21 cellular contexts compared by ENCODE assay signal in the genomic region with DNA sequence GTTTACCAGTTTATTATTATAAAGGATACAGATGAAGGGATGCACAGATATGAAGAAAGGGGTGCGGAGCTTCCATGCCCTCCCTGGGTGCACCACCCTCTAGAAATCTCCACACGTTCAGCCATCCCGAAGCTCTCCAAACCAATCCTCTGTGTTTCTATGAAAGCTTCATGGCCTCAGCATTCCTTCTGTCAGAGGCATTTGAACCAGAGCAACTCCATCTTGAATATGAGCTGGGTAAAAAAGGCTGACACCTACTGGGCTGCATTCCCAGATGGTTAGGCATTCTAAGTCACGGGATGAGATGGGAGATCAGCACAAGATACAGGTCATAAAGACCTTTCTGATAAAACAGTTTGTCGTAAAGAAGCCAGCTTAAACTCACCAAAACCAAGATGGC. TPM values are rescaled to one million over a fixed set of nuclear protein-coding genes. Genes with fewer than 3 reads are reported as not detected.
A peak's percentile ranks its signal among the peaks of the same experiment; 100 is the strongest.
DNase-seq lines count a peak whose midpoint lies in the region; ATAC-seq, FAIRE-seq and TF ChIP-seq lines count a peak whose summit lies in the region.
"Had no signal": no experiment of that assay in that cellular context is flagged by ENCODE, and none has a peak within 500 bp of the region (broad histone marks: within the 10 kb centered on the region; RNA-seq: fewer than 3 reads in every experiment).

No MANE protein-coding gene starts in this region.

- H3K27ac ChIP-seq in IMR-90 (ENCODE audit: insufficient read depth, low read length) (no peak overlapping the region), K562 (ENCODE audit: extremely low read depth, low read depth, low read length) (no peak overlapping the region), neuronal stem cell (replicated peaks; ENCODE audit: low read length) (no peak overlapping the region)
- H3K27ac ChIP-seq: C4-2B, GM23248, HL-60 had no signal

- H3K27me3 ChIP-seq in IMR-90 (ENCODE audit: control insufficient read depth, insufficient read depth, low read length) = no peaks in the 10 kb centered on the region
- no peaks in the 10 kb centered on the region for H3K27me3 ChIP-seq in K562 (ENCODE audit: control insufficient read depth in 2 of 2, insufficient read depth in 2 of 2, low read length in 2 of 2)
- no peaks in the 10 kb centered on the region for H3K27me3 ChIP-seq in neuronal stem cell (ENCODE audit: control insufficient read depth in 3 of 3, insufficient read depth in 3 of 3, low read depth in 1 of 3, low read length in 3 of 3)

- no CpG with 5 or more reads among the region's 5 CpGs for WGBS in IMR-90 (ENCODE audit: extremely low coverage in 2 of 2, insufficient read length in 1 of 2), 2 experiments
- WGBS in K562 (ENCODE audit: insufficient coverage, low coverage, missing lambda C conversion rate) = 33% methylated on average over 5 of the region's 5 CpGs
- no CpG with 5 or more reads among the region's 5 CpGs for WGBS in neuronal stem cell (ENCODE audit: extremely low coverage in 2 of 2, insufficient read length in 2 of 2, insufficient replicate concordance in 1 of 2), 2 donors

- TF ChIP-seq CTCF in CD14-positive monocyte (IDR thresholded peaks at IDR 0.05) = no peak
- TF ChIP-seq CTCF in IMR-90 (conservative IDR thresholded peaks at IDR 0.05; ENCODE audit: low read depth, low read length) = no peak
- TF ChIP-seq CTCF in K562 (IDR thresholded peaks at IDR 0.05 in 2 of 3, conservative IDR thresholded peaks at IDR 0.05 in 1 of 3; ENCODE audit: insufficient read depth in 2 of 3, low read depth in 1 of 3, low read length in 3 of 3) = no peak

- TF ChIP-seq RAD21 in IMR-90 (IDR thresholded peaks at IDR 0.05; ENCODE audit: low read length) (no peak), K562 (CRISPR knock-in tag; conservative IDR thresholded peaks at IDR 0.05 in 1 of 2, IDR thresholded peaks at IDR 0.05 in 1 of 2) (no peak)

- BruUV-seq in IMR-90 (replicated peaks; lab: Mats Ljungman, UMichigan) = no TSS peak
- BruUV-seq in K562 (replicated peaks; lab: Mats Ljungman, UMichigan) = no TSS peak

- TF ChIP-seq EP300 in K562 (IDR thresholded peaks at IDR 0.05; ENCODE audit: low read length) = no peak

- H2BK12ac ChIP-seq in neuronal stem cell (ENCODE audit: low read length) = no peak overlapping the region

- peaks cover 6 to 30% (median 21%) of the 10 kb centered on the region in 7 donors for H3K9me3 Mint-ChIP-seq in CD14-positive monocyte

- H3K27me3 Mint-ChIP-seq in CD14-positive monocyte (ENCODE audit: low read depth in 3 of 3) = peaks cover 0 to 2% (median 0%) of the 10 kb centered on the region in 3 donors
- H3K27me3 Mint-ChIP-seq: IgD-negative memory B cell had no signal

- H4K91ac ChIP-seq in IMR-90 (ENCODE audit: insufficient read depth, low read depth, low read length) = no peak overlapping the region
- H4K91ac ChIP-seq in neuronal stem cell (ENCODE audit: low read depth, low read length, poor library complexity) = no peak overlapping the region

- peak overlapping the region; percentile 52 for H2AK9ac ChIP-seq in IMR-90 (replicated peaks; ENCODE audit: low read depth, low read length, poor library complexity)

- no peak for FAIRE-seq in K562 (lab: Jason Lieb, UNC)
- FAIRE-seq: G401.6, GM12891 had no signal

- H3K36me3 ChIP-seq in IMR-90 (ENCODE audit: control insufficient read depth, insufficient read depth, low read length) (no peaks in the 10 kb centered on the region), K562 (ENCODE audit: control insufficient read depth, insufficient read depth, low read length) (no peaks in the 10 kb centered on the region), neuronal stem cell (replicated peaks in 1 of 2; ENCODE audit: control insufficient read depth in 2 of 2, insufficient read depth in 2 of 2, low read length in 2 of 2) (no peaks in the 10 kb centered on the region)
- H3K36me3 ChIP-seq: HAP-1 had no signal

- peaks cover 5% of the 10 kb centered on the region for H3K4me1 Mint-ChIP-seq in CD14-positive monocyte
- H3K4me1 Mint-ChIP-seq: CD4-positive, alpha-beta memory T cell had no signal

- H3K18ac ChIP-seq in IMR-90 (ENCODE audit: low read depth, low read length) (no peak overlapping the region), neuronal stem cell (ENCODE audit: low read length) (no peak overlapping the region)

- in situ Hi-C loops in IMR-90 (cut with MboI; ENCODE audit: low sequenced_read_pairs) = no loop called here
- in situ Hi-C loops in K562 (cut with MboI) = no loop called here

- H3K23ac ChIP-seq in IMR-90 (ENCODE audit: low read depth, low read length) = no peak overlapping the region; the same call in 1 of the 2 replicates
- no peak overlapping the region for H3K23ac ChIP-seq in neuronal stem cell (ENCODE audit: low read depth, low read length, poor library complexity)

- no peak overlapping the region for H4K8ac ChIP-seq in IMR-90 (ENCODE audit: low read depth in 2 of 2, low read length in 2 of 2)
- no peak overlapping the region for H4K8ac ChIP-seq in neuronal stem cell (ENCODE audit: low read depth, low read length)

- ATAC-seq in IMR-90 (ENCODE audit: low read depth) = no peak
- no peak for ATAC-seq in K562

- H2BK120ac ChIP-seq in IMR-90 (ENCODE audit: low read depth, low read length) = no peak overlapping the region
- no peak overlapping the region for H2BK120ac ChIP-seq in neuronal stem cell (ENCODE audit: low read depth, low read length)

- no peaks in the 10 kb centered on the region for H4K20me1 ChIP-seq in IMR-90 (ENCODE audit: insufficient read depth, low read length)
- H4K20me1 ChIP-seq in K562 (replicated peaks; ENCODE audit: control insufficient read depth, insufficient read depth, low read length) = no peaks in the 10 kb centered on the region

- H2AFZ ChIP-seq in IMR-90 (replicated peaks; ENCODE audit: low read length, poor library complexity) (no peak overlapping the region), K562 (ENCODE audit: low read depth, low read length) (peak overlapping the region; percentile 86; the same call in 1 of the 2 replicates), neuronal stem cell (ENCODE audit: low read length) (peak overlapping the region; percentile 5)
- H2AFZ ChIP-seq: GM23248 had no signal

- H2BK20ac ChIP-seq in IMR-90 (ENCODE audit: low read depth, low read length) = no peak overlapping the region

- peaks cover 2 to 3% of the 10 kb centered on the region in 2 donors for H3K36me3 Mint-ChIP-seq in CD14-positive monocyte
- H3K36me3 Mint-ChIP-seq: CD4-positive, alpha-beta memory T cell had no signal

- no peaks in the 10 kb centered on the region; the same call in 1 of the 2 replicates for H3K9me1 ChIP-seq in IMR-90 (ENCODE audit: insufficient read depth, low read length)
- no peaks in the 10 kb centered on the region for H3K9me1 ChIP-seq in K562 (ENCODE audit: control insufficient read depth, insufficient read depth, low read length)

- H2BK15ac ChIP-seq in IMR-90 (ENCODE audit: low read depth, low read length) (no peak overlapping the region), neuronal stem cell (ENCODE audit: low read length) (no peak overlapping the region)

- H2AK5ac ChIP-seq in IMR-90 (ENCODE audit: low read depth, low read length) (no peak overlapping the region), neuronal stem cell (ENCODE audit: low read depth, low read length) (no peak overlapping the region)

- intact Hi-C loops in CD14-positive monocyte (cut with micrococcal nuclease) (no loop called here), IMR-90 (cut with micrococcal nuclease) (no loop called here), K562 (cut with micrococcal nuclease) (no loop called here)

- H4K5ac ChIP-seq in IMR-90 (ENCODE audit: low read depth, low read length) = no peak overlapping the region

- no peaks in the 10 kb centered on the region for H3K79me2 ChIP-seq in K562 (ENCODE audit: control insufficient read depth, insufficient read depth, low read length)

- dilution Hi-C loops in IMR-90 (cut with HindIII; ENCODE audit: low sequenced_read_pairs, unreplicated experiment) = no loop called here

- no peak overlapping the region for H3K14ac ChIP-seq in IMR-90 (replicated peaks; ENCODE audit: low read depth, low read length)
- no peak overlapping the region for H3K14ac ChIP-seq in neuronal stem cell (ENCODE audit: low read length)

- H3K4me3 Mint-ChIP-seq in CD14-positive monocyte = no peak overlapping the region
- H3K4me3 Mint-ChIP-seq: CD4-positive, alpha-beta memory T cell had no signal

- no peak for TF ChIP-seq POLR2A in IMR-90 (IDR thresholded peaks at IDR 0.05; ENCODE audit: low read depth, low read length)
- no peak for TF ChIP-seq POLR2A in K562 (conservative IDR thresholded peaks at IDR 0.05)

- H3K9ac ChIP-seq in IMR-90 (ENCODE audit: low read depth, low read length) = no peak overlapping the region
- no peak overlapping the region for H3K9ac ChIP-seq in K562 (ENCODE audit: insufficient read depth in 1 of 2, low read depth in 2 of 2, low read length in 2 of 2)
- H3K9ac ChIP-seq in neuronal stem cell (ENCODE audit: low read depth, low read length, poor library complexity) = no peak overlapping the region
- H3K9ac ChIP-seq: GM23248 had no signal

- peaks cover 4% of the 10 kb centered on the region for H3K9me3 ChIP-seq in IMR-90 (ENCODE audit: control insufficient read depth, insufficient read depth, low read length)
- H3K9me3 ChIP-seq in K562 (replicated peaks; ENCODE audit: control insufficient read depth, insufficient read depth, low read depth, low read length) = no peaks in the 10 kb centered on the region
- peaks cover 0 to 1% of the 10 kb centered on the region in 2 donors for H3K9me3 ChIP-seq in neuronal stem cell (replicated peaks in 1 of 2; ENCODE audit: control insufficient read depth in 2 of 2, insufficient read depth in 1 of 2, low read depth in 1 of 2, low read length in 2 of 2)

- CTCF ChIA-PET in IMR-90 (lab: Yijun Ruan, JAX) (no interaction called here), K562 (lab: Yijun Ruan, JAX; ENCODE audit: low intra/inter-chr PET ratio) (no interaction called here)

- H3K56ac ChIP-seq in IMR-90 (ENCODE audit: extremely low read depth, insufficient read depth, low read length) = no peak overlapping the region

- POLR2A ChIA-PET in IMR-90 (lab: Charles Lee; ENCODE audit: unreplicated experiment) = no interaction called here
- POLR2A ChIA-PET in K562 (lab: Yijun Ruan, JAX) = interaction anchor here (1.4 kb wide), 1 partner anchor 41 kb away, joined by 4 read pairs; no protein-coding TSS in a partner anchor

- H2BK5ac ChIP-seq in IMR-90 (ENCODE audit: low read depth, low read length, poor library complexity, severe bottlenecking) = no peak overlapping the region
- H2BK5ac ChIP-seq in neuronal stem cell (ENCODE audit: low read length) = no peak overlapping the region

- H3K4me2 ChIP-seq in IMR-90 (ENCODE audit: low read depth, low read length) = no peak overlapping the region
- no peak overlapping the region for H3K4me2 ChIP-seq in K562 (ENCODE audit: insufficient read depth, low read length)
- no peak overlapping the region for H3K4me2 ChIP-seq in neuronal stem cell (ENCODE audit: insufficient read depth, low read length, poor library complexity, severe bottlenecking)

- DNase-seq in CD14-positive monocyte (ENCODE audit: low spot score) (no peak), IMR-90 (no peak), K562 (ENCODE audit: extremely low read depth in 1 of 4, low spot score in 3 of 4) (no peak), neuronal stem cell (ENCODE audit: low spot score) (no peak), hepatic stellate cell (ENCODE audit: low spot score) (no peak), NCI-H2171 (lab: John Stamatoyannopoulos, UW) (no peak), NCI-H226 (no peak)
- DNase-seq in NK-92 treated with Interleukin-12 subunit alpha and Interleukin-12 subunit beta, amount 100 ng/mL, for 24 hours (lab: John Stamatoyannopoulos, UW) = no peak
- DNase-seq: ACHN; Calu3; CD4-positive, alpha-beta memory T cell; DMS53; DND-41; GM23248; KG1 had no signal

- H3K4ac ChIP-seq in IMR-90 (ENCODE audit: low read depth, low read length) (no peak overlapping the region), neuronal stem cell (ENCODE audit: low read length) (no peak overlapping the region)

- H3K79me1 ChIP-seq in IMR-90 (ENCODE audit: low read depth in 1 of 2, low read length in 2 of 2) (no peaks in the 10 kb centered on the region), neuronal stem cell (ENCODE audit: low read depth, low read length) (no peaks in the 10 kb centered on the region)

- H3K4me3 ChIP-seq in IMR-90 (ENCODE audit: insufficient read depth, low read depth, low read length) (no peak overlapping the region), K562 (no peak overlapping the region), neuronal stem cell (ENCODE audit: low read length in 2 of 2) (no peak overlapping the region)
- H3K4me3 ChIP-seq: GM23248, HAP-1 had no signal

- no peaks in the 10 kb centered on the region for H3K4me1 ChIP-seq in IMR-90 (ENCODE audit: control insufficient read depth, insufficient read depth, low read length)
- peaks cover 0 to 4% of the 10 kb centered on the region in 2 experiments; a peak in 3 of 5 replicates for H3K4me1 ChIP-seq in K562 (replicated peaks in 1 of 2; ENCODE audit: control insufficient read depth in 2 of 2, insufficient read depth in 2 of 2, low read length in 2 of 2)
- no peaks in the 10 kb centered on the region for H3K4me1 ChIP-seq in neuronal stem cell (ENCODE audit: control insufficient read depth in 2 of 2, insufficient read depth in 1 of 2, low read depth in 1 of 2, low read length in 2 of 2)

- peak overlapping the region in 4 of 7 donors; percentile 16 to 46 (median 30) for H3K27ac Mint-ChIP-seq in CD14-positive monocyte
- H3K27ac Mint-ChIP-seq: IgD-negative memory B cell had no signal

RNA-seq across cellular contexts. Expression of a gene that starts 24.1 kb away (rescaled TPM):
- 10 to 100 TPM; 46.8 to 78.9 TPM for polyA plus RNA-seq in CD14-positive monocyte
- 10.8 and 15.6 TPM in 2 replicates for total RNA-seq in IMR-90 (2012; rRNA removed)
- polyA plus RNA-seq in IMR-90 (2012; rRNA removed) = 7.3 and 9.5 TPM in 2 replicates
- 1.3 and 1.7 TPM in 2 replicates for polyA plus RNA-seq in IMR-90 (2012; cell fraction: cytosol; rRNA removed)
- polyA plus RNA-seq in IMR-90 (2012; cell fraction: nucleus; rRNA removed; ENCODE audit: low replicate concordance) = 4.9 and 39.2 TPM in 2 replicates
- 34.0 and 115 TPM in 2 replicates for total RNA-seq in K562 (2011; cell fraction: chromatin; rRNA removed; ENCODE audit: low replicate concordance)
- total RNA-seq in K562 (2011; cell fraction: nucleolus; rRNA removed) = 12.7 and 17.1 TPM in 2 replicates
- total RNA-seq in K562 (2011; cell fraction: nucleoplasm; rRNA removed) = 35.8 and 53.4 TPM in 2 replicates
- 5.8 and 8.5 TPM in 2 replicates for total RNA-seq in K562 (2014; rRNA removed)
- total RNA-seq in K562 (2014; rRNA removed; fragmentation: Illumina TruSeq; extraction: Trizol) = 14.7 and 16.0 TPM in 2 replicates
- total RNA-seq in K562 (2015; rRNA removed; fragmentation: Illumina TruSeq; extraction: Trizol) = 7.4 and 8.6 TPM in 2 replicates
- 12.4 and 14.9 TPM in 2 replicates for total RNA-seq in K562 (2021)
- 19.2 and 23.0 TPM in 2 replicates for polyA plus RNA-seq in K562 (2011; rRNA removed)
- 3.2 and 10.2 TPM in 2 replicates for polyA plus RNA-seq in K562 (2011; cell fraction: cytosol; rRNA removed)
- 32.5 and 69.6 TPM in 2 replicates for polyA plus RNA-seq in K562 (2011; cell fraction: nucleus; rRNA removed)
- 6.4 and 11.6 TPM in 2 replicates for polyA plus RNA-seq in K562 (2012)
- polyA plus RNA-seq in K562 (2014; fragmentation: Illumina TruSeq; extraction: Trizol) = 7.4 and 8.6 TPM in 2 replicates
- polyA plus RNA-seq in K562 (2014; fragmentation: Nextera tagmentation; extraction: Ambion mirVana) = 1 to 10 TPM; 3.3 to 4.2 TPM
- 8.6 and 12.5 TPM in 2 replicates for polyA plus RNA-seq in K562 (2014; rRNA removed)
- polyA minus RNA-seq in K562 (2011; rRNA and poly(A)+ RNA removed) = 25.3 and 39.7 TPM in 2 replicates
- polyA minus RNA-seq in K562 (2011; cell fraction: cytosol; rRNA and poly(A)+ RNA removed) = 5.0 and 8.5 TPM in 2 replicates
- 15.9 and 42.7 TPM in 2 replicates for polyA minus RNA-seq in K562 (2011; cell fraction: nucleus; rRNA and poly(A)+ RNA removed)
- 6.6 TPM for polyA plus RNA-seq in neuronal stem cell (2013, experiment 1 of 2)
- polyA plus RNA-seq in neuronal stem cell (2013, experiment 2 of 2) = 7.1 TPM
